1 cellular context compared by ENCODE assay signal in genomic region chr7:132518102-132518838, GRCh38.
A peak's percentile ranks its signal among the peaks of the same experiment; 100 is the strongest.
TF ChIP-seq lines count a peak whose summit lies in the region.

No MANE protein-coding gene starts in this region.

TF ChIP-seq in H1, 55 proteins besides CTCF, POLR2A, EP300 and RAD21:
- TF ChIP-seq BACH1 (IDR thresholded peaks at IDR 0.05; ENCODE audit: low read length) (peak; percentile 83; the same call in 1 of the 2 replicates), MAFK (IDR thresholded peaks at IDR 0.05; ENCODE audit: low read depth, low read length) (peak; percentile 63; the same call in 1 of the 2 replicates), ZNF274 (IDR thresholded peaks at IDR 0.05; ENCODE audit: borderline replicate concordance, extremely low read depth, low read length) (no peak), KDM5A (IDR thresholded peaks at IDR 0.05; ENCODE audit: low read length) (no peak), POU5F1 (IDR thresholded peaks at IDR 0.05; ENCODE audit: low read depth, low read length) (no peak)
